ENCODE assay signal across 9 cellular contexts in genomic region chr9:137014166-137014565, GRCh38. TPM values are rescaled to one million over a fixed set of nuclear protein-coding genes. Genes with fewer than 3 reads are reported as not detected.
"Had no signal": no experiment of that assay in that cellular context is flagged by ENCODE, and none has a peak within 500 bp of the region (broad histone marks: within the 10 kb centered on the region; RNA-seq: fewer than 3 reads in every experiment).

No MANE protein-coding gene starts in this region.

- ATAC-seq: HepG2 had no signal

- H3K27ac ChIP-seq: HL-60 had no signal

- DNase-seq: IMR-90, KBM-7, KG1 had no signal

- H3K4me3 ChIP-seq: K562 had no signal

RNA-seq across cellular contexts. Expression of gene FUT7, which starts 17.7 kb away (rescaled TPM):
- total RNA-seq: HepG2, HT1080, IMR-90, K562 had no signal
- polyA plus RNA-seq: IMR-90, K562 had no signal

RNA-seq across cellular contexts. Expression of gene LCNL1, which starts 31.4 kb away (rescaled TPM):
- total RNA-seq: HepG2, HT-29, HT1080, IMR-90 had no signal
- polyA plus RNA-seq: HepG2, IgD-negative memory B cell had no signal
